Comparison of ENCODE assay signal across 13 cellular contexts in the genomic region with DNA sequence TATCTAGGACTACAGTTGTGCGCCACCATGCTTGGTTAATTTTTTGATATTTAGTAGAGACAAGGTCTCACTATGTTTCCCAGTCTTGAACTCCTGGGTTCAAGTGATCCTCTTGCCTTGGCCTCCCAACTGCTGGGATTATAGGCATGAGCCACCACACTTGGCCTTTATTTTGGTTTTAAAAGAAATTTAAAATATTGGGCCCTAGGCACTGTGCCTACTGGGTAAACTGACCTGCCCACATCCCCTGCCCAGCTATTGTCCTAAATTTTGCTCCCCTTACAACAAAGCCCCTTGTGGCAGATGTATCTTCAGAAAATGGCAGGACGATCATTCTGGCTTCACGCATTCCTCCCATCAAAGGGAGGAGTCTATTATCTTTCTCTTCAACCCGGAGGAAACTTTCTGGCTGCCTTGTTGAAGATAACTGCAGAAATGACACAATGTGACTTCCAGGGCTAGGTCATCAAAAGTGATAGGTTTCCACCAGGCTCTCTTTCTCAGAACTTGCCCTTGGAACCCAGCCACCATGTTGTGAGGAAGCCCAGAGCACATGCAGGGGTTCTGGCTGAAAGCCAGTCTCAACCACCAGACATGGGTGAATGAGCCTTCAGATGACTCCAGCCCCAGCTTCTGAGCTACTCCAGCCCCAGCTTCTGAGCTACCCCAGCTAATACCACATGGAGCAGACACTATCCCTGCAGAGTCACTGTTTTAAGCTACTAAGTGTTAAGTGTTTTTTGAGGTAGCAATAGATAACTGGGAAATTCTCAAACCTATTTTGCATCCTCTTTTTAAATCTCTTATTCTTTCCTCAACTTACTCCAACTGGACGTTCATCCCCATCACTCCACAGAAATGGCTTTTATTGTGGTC. TPM values are rescaled to one million over a fixed set of nuclear protein-coding genes. Genes with fewer than 3 reads are reported as not detected.
DNase-seq lines count a peak whose midpoint lies in the region; ATAC-seq and TF ChIP-seq lines count a peak whose summit lies in the region.
"Had no signal": no experiment of that assay in that cellular context is flagged by ENCODE, and none has a peak within 500 bp of the region (broad histone marks: within the 10 kb centered on the region; RNA-seq: fewer than 3 reads in every experiment).

No MANE protein-coding gene starts in this region.

- no peak overlapping the region for H3K4me3 Mint-ChIP-seq in activated CD4-positive, alpha-beta T cell treated with anti-CD3 and anti-CD28 coated beads for 36 hours
- H3K4me3 Mint-ChIP-seq: activated naive CD4-positive, alpha-beta T cell treated with anti-CD3 and anti-CD28 coated beads for 36 hours; neural crest cell had no signal

- H3K27ac Mint-ChIP-seq in activated CD4-positive, alpha-beta T cell treated with anti-CD3 and anti-CD28 coated beads for 36 hours = no peak overlapping the region
- H3K27ac Mint-ChIP-seq: activated naive CD4-positive, alpha-beta T cell treated with anti-CD3 and anti-CD28 coated beads for 36 hours had no signal

- TF ChIP-seq CTCF in epithelial cell of proximal tubule (conservative IDR thresholded peaks at IDR 0.05; ENCODE audit: low read depth, low read length) (no peak), stomach (IDR thresholded peaks at IDR 0.05) (no peak)

- POLR2A ChIA-PET in activated CD4-positive, alpha-beta T cell treated with anti-CD3 and anti-CD28 coated beads for 36 hours (lab: Charles Lee) = no interaction called here

- ATAC-seq in activated CD4-positive, alpha-beta T cell treated with anti-CD3 and anti-CD28 coated beads for 36 hours = peak; percentile 65

- H3K36me3 ChIP-seq in stomach = peaks cover 0 to 20% (median 13%) of the 10 kb centered on the region in 4 donors

- TF ChIP-seq EP300 in stomach (IDR thresholded peaks at IDR 0.05) = no peak

- H3K4me3 ChIP-seq in epithelial cell of proximal tubule (ENCODE audit: low read depth, low read length) = no peak overlapping the region
- no peak overlapping the region for H3K4me3 ChIP-seq in stomach

- no peaks in the 10 kb centered on the region for H3K27me3 Mint-ChIP-seq in activated CD4-positive, alpha-beta T cell treated with anti-CD3 and anti-CD28 coated beads for 36 hours

- H3K4me1 ChIP-seq in stomach = peaks cover 0 to 25% (median 8%) of the 10 kb centered on the region in 4 donors

- H3K27ac ChIP-seq in stomach = peak overlapping the region in 3 of 5 donors; percentile 50 to 61 (median 55)

- DNase-seq in activated CD4-positive, alpha-beta T cell treated with anti-CD3 and anti-CD28 coated beads for 36 hours = no peak
- no peak for DNase-seq in activated CD4-positive, alpha-beta T cell treated with anti-CD3 and anti-CD28 coated beads for 48 hours
- DNase-seq in RKO (ENCODE audit: low spot score) (peak; percentile 19), epithelial cell of proximal tubule (ENCODE audit: low read depth) (peak; percentile 64), stomach (no peak), NCI-H510A treated with DMSO at 0.1 percent for 48 hours (lab: John Stamatoyannopoulos, UW) (no peak), NCI-H1694 treated with DMSO at 0.1 percent for 48 hours (lab: John Stamatoyannopoulos, UW) (no peak)
- no peak for DNase-seq in activated CD8-positive, alpha-beta memory T cell treated with anti-CD3 and anti-CD28 coated beads, Interleukin-2, amount 50 U/mL, for 4 hours
- DNase-seq: activated CD4-positive, alpha-beta T cell treated with anti-CD3 and anti-CD28 coated beads, Interleukin-2, amount 50 U/mL, for 1 hour; activated naive CD4-positive, alpha-beta T cell treated with anti-CD3 and anti-CD28 coated beads for 36 hours; stimulated activated CD4-positive, alpha-beta T cell treated with anti-CD3 and anti-CD28 coated beads, Interleukin-2, amount 100 ng/mL, for 48 hours had no signal

- H3K9me3 Mint-ChIP-seq in activated CD4-positive, alpha-beta T cell treated with anti-CD3 and anti-CD28 coated beads for 36 hours (ENCODE audit: low read depth) = no peaks in the 10 kb centered on the region
- H3K9me3 Mint-ChIP-seq: neural crest cell had no signal

- 85 to 95% (median 91%) methylated on average over 5 of the region's 5 CpGs for WGBS in stomach, 5 donors

- peaks cover 10% of the 10 kb centered on the region for H3K36me3 Mint-ChIP-seq in activated CD4-positive, alpha-beta T cell treated with anti-CD3 and anti-CD28 coated beads for 36 hours (ENCODE audit: low read depth)

- CTCF ChIA-PET in activated CD4-positive, alpha-beta T cell treated with anti-CD3 and anti-CD28 coated beads for 36 hours (lab: Charles Lee) = interaction anchor here (0.7 to 1.7 kb wide), 3 partner anchors 15 to 348 kb away, joined by 3 to 6 read pairs (median 3); no protein-coding TSS in a partner anchor

- no peaks in the 10 kb centered on the region for H3K27me3 ChIP-seq in stomach

- H3K4me1 Mint-ChIP-seq in activated CD4-positive, alpha-beta T cell treated with anti-CD3 and anti-CD28 coated beads for 36 hours = peaks cover 2% of the 10 kb centered on the region
- H3K4me1 Mint-ChIP-seq: neural crest cell had no signal

- TF ChIP-seq POLR2A in stomach (IDR thresholded peaks at IDR 0.05) = no peak

- intact Hi-C loops in activated CD4-positive, alpha-beta T cell treated with anti-CD3 and anti-CD28 coated beads for 36 hours (cut with DNase I, micrococcal nuclease) = no loop called here
- intact Hi-C loops in stomach (cut with DNase I; ENCODE audit: low total_unique reads) = no loop called here

- H3K9me3 ChIP-seq in stomach = no peaks in the 10 kb centered on the region

RNA-seq across cellular contexts. Expression of a gene that starts 4.6 kb away (rescaled TPM):
- total RNA-seq in activated CD4-positive, alpha-beta T cell treated with anti-CD3 and anti-CD28 coated beads for 36 hours = 1 to 10 TPM; 1.0 to 1.5 TPM
- total RNA-seq in epithelial cell of proximal tubule (0.07 and 0.17 TPM in 2 replicates), stomach (under 1 TPM in 2 of 5 donors, not detected in 3; 0.55 to 0.58 TPM)
- under 1 TPM in 2 of 3 donors, not detected in 1; 0.45 to 0.92 TPM for polyA plus RNA-seq in stomach
- total RNA-seq: HT-29 had no signal

RNA-seq across cellular contexts. Expression of a gene that starts 18.3 kb away (rescaled TPM):
- 10 to 100 TPM; 35.2 to 36.2 TPM for total RNA-seq in activated CD4-positive, alpha-beta T cell treated with anti-CD3 and anti-CD28 coated beads for 36 hours
- total RNA-seq in epithelial cell of proximal tubule (40.3 and 62.9 TPM in 2 replicates), stomach (10 to 100 TPM in 2 of 5 donors, 1 to 10 TPM in 3; 8.5 to 38.2 (median 9.9) TPM)
- polyA plus RNA-seq in stomach = 10 to 100 TPM; 20.6 to 28.1 (median 24.7) TPM

RNA-seq across cellular contexts. Expression of a gene that starts 26.2 kb away (rescaled TPM):
- not detected for total RNA-seq in activated CD4-positive, alpha-beta T cell treated with anti-CD3 and anti-CD28 coated beads for 36 hours
- 1.4 and 2.2 TPM in 2 replicates for total RNA-seq in epithelial cell of proximal tubule
- not detected for total RNA-seq in stomach
- polyA plus RNA-seq in stomach = under 1 TPM in 1 of 3 donors, not detected in 2; 0.10 TPM
- total RNA-seq: activated naive CD4-positive, alpha-beta T cell treated with anti-CD3 and anti-CD28 coated beads for 36 hours; HT-29 had no signal

RNA-seq across cellular contexts. Expression of a gene that starts 56.9 kb away (rescaled TPM):
- under 1 TPM; 0.14 TPM for total RNA-seq in activated CD4-positive, alpha-beta T cell treated with anti-CD3 and anti-CD28 coated beads for 36 hours
- total RNA-seq in epithelial cell of proximal tubule (15.3 and 19.8 TPM in 2 replicates), stomach (10 to 100 TPM; 27.4 to 81.7 (median 69.0) TPM)
- polyA plus RNA-seq in stomach = 10 to 100 TPM; 40.5 to 99.2 (median 86.6) TPM

Comparison
In these comparisons a context has a peak if more than half of its experiments do, and no peak if none do; other contexts are left out.
1. DNase-seq: peak in RKO (single experiment) and epithelial cell of proximal tubule (single experiment); none in activated CD4-positive, alpha-beta T cell treated with anti-CD3 and anti-CD28 coated beads for 36 hours (single experiment), activated CD4-positive, alpha-beta T cell treated with anti-CD3 and anti-CD28 coated beads for 48 hours (single experiment), stomach (single experiment), activated CD8-positive, alpha-beta memory T cell treated with anti-CD3 and anti-CD28 coated beads, Interleukin-2, amount 50 U/mL, for 4 hours (single experiment), NCI-H510A treated with DMSO at 0.1 percent for 48 hours (single experiment) and NCI-H1694 treated with DMSO at 0.1 percent for 48 hours (single experiment).